In the genomic region with DNA sequence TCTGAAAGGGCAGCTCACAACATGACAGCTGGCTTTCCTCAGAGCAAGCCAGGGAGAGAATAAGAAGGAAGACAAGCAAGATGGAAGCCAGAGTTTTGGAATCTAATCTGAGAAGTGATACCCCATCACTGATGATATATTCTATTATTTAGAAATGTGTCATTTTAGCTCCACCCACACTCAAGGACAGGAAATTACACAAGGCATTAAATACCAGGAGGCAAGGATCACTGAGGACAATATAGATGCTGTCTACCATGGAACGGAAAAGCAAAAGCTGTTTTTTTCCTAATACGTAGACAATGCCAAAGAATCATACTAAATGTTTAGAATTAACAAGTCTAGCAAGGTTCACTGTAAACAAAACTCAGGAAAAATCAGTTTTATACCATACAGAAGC, we compare ENCODE assay signal across 16 cellular contexts.
A peak's percentile ranks its signal among the peaks of the same experiment; 100 is the strongest.
DNase-seq lines count a peak whose midpoint lies in the region; ATAC-seq, FAIRE-seq and TF ChIP-seq lines count a peak whose summit lies in the region.
"Had no signal": no experiment of that assay in that cellular context is flagged by ENCODE, and none has a peak within 500 bp of the region (broad histone marks: within the 10 kb centered on the region; RNA-seq: fewer than 3 reads in every experiment).

No MANE protein-coding gene starts in this region.

- FAIRE-seq in GM19239 (lab: Jason Lieb, UNC), result peak; percentile 35
- FAIRE-seq: GM12892 had no signal

- no peaks in the 10 kb centered on the region for H3K27me3 ChIP-seq in osteoblast (ENCODE audit: insufficient read depth, low read length)
- no peaks in the 10 kb centered on the region for H3K27me3 ChIP-seq in PC-9 (ENCODE audit: insufficient read depth, low read depth)

- H3K9me3 ChIP-seq in osteoblast (ENCODE audit: low read depth, low read length) (no peaks in the 10 kb centered on the region), PC-9 (ENCODE audit: insufficient read depth, low read depth) (no peaks in the 10 kb centered on the region)
- H3K9me3 ChIP-seq: Caco-2 had no signal

- peaks cover 20% of the 10 kb centered on the region for H3K9me3 Mint-ChIP-seq in chondrocyte (ENCODE audit: low read depth)
- H3K9me3 Mint-ChIP-seq: CD8-positive, alpha-beta memory T cell; IgD-negative memory B cell had no signal

- H3K36me3 ChIP-seq in osteoblast (ENCODE audit: insufficient read depth, low read length), result no peaks in the 10 kb centered on the region
- no peaks in the 10 kb centered on the region for H3K36me3 ChIP-seq in PC-9 (ENCODE audit: low read depth)

- CTCF ChIA-PET in HEK293T (lab: Yijun Ruan, JAX), result no interaction called here
- CTCF ChIA-PET in PC-9 (lab: Charles Lee), result no interaction called here

- POLR2A ChIA-PET in HEK293T (lab: Yijun Ruan, JAX), result no interaction called here
- POLR2A ChIA-PET in PC-9 (lab: Charles Lee; ENCODE audit: unreplicated experiment), result interaction anchor here (0.5 kb wide), 1 partner anchor 719 kb away, joined by 3 read pairs; no protein-coding TSS in a partner anchor

- no peaks in the 10 kb centered on the region for H4K20me1 ChIP-seq in osteoblast (ENCODE audit: insufficient read depth, low read length)
- no peaks in the 10 kb centered on the region for H4K20me1 ChIP-seq in PC-9 (ENCODE audit: insufficient read depth)

- H3K4me2 ChIP-seq in osteoblast (ENCODE audit: insufficient read depth, low read length), result no peak overlapping the region
- no peak overlapping the region for H3K4me2 ChIP-seq in PC-9

- no TSS peak for BruUV-seq in PC-9 (replicated peaks; lab: Mats Ljungman, UMichigan)

- no peaks in the 10 kb centered on the region for H3K79me2 ChIP-seq in osteoblast (ENCODE audit: insufficient read depth, low read length)
- no peaks in the 10 kb centered on the region for H3K79me2 ChIP-seq in PC-9 (ENCODE audit: low read depth)

- intact Hi-C loops in left colon (cut with DNase I, micrococcal nuclease) (no loop called here), PC-9 (cut with micrococcal nuclease; ENCODE audit: unreplicated experiment) (no loop called here)

- DNase-seq in GM19239 (ENCODE audit: insufficient read length, low spot score) (no peak), chondrocyte (ENCODE audit: low spot score) (no peak), left colon (no peak), osteoblast (ENCODE audit: insufficient read length, low spot score, missing footprints) (no peak), HEK293T (ENCODE audit: extremely low spot score) (no peak), HT-29 (ENCODE audit: low spot score) (no peak), PC-9 (no peak)
- DNase-seq in activated naive CD4-positive, alpha-beta T cell (lab: John Stamatoyannopoulos, UW), result no peak
- DNase-seq: Caco-2; CD8-positive, alpha-beta memory T cell; DND-41; GDM1; HCEC 1CT had no signal

- H3K4me1 Mint-ChIP-seq in chondrocyte (ENCODE audit: low read depth), result peaks cover 40% of the 10 kb centered on the region

- peak; percentile 63 for ATAC-seq in left colon

- no peaks in the 10 kb centered on the region for H3F3A ChIP-seq in PC-9 (ENCODE audit: insufficient read depth, low read depth)

- no peaks in the 10 kb centered on the region for H3K36me3 Mint-ChIP-seq in chondrocyte (ENCODE audit: low read depth)
- H3K36me3 Mint-ChIP-seq: CD8-positive, alpha-beta memory T cell; IgD-negative memory B cell had no signal

- TF ChIP-seq CTCF in chondrocyte (IDR thresholded peaks at IDR 0.05), result no peak
- TF ChIP-seq CTCF in osteoblast (IDR thresholded peaks at IDR 0.05; ENCODE audit: extremely low read depth, low read depth, low read length), result no peak
- TF ChIP-seq CTCF in PC-9 (conservative IDR thresholded peaks at IDR 0.05), result no peak

- H3K4me1 ChIP-seq in osteoblast (ENCODE audit: insufficient read depth, low read length) (no peaks in the 10 kb centered on the region), PC-9 (replicated peaks; ENCODE audit: insufficient read depth) (no peaks in the 10 kb centered on the region)
- H3K4me1 ChIP-seq: Caco-2 had no signal

- H2AFZ ChIP-seq in osteoblast (ENCODE audit: low read length) (peak overlapping the region; percentile 31), PC-9 (no peak overlapping the region)

- no peaks in the 10 kb centered on the region for H3K9me2 ChIP-seq in PC-9 (ENCODE audit: insufficient read depth)

- no peaks in the 10 kb centered on the region for H3K27me3 Mint-ChIP-seq in chondrocyte (ENCODE audit: low read depth)
- H3K27me3 Mint-ChIP-seq: CD8-positive, alpha-beta memory T cell; IgD-negative memory B cell had no signal

- peak overlapping the region; percentile 68 for H3K27ac Mint-ChIP-seq in chondrocyte (ENCODE audit: unreplicated experiment)
- H3K27ac Mint-ChIP-seq: IgD-negative memory B cell had no signal

- H3K4me3 Mint-ChIP-seq in chondrocyte (ENCODE audit: unreplicated experiment), result no peak overlapping the region
- H3K4me3 Mint-ChIP-seq: CD14-positive monocyte; CD8-positive, alpha-beta memory T cell; IgD-negative memory B cell had no signal

- H3K4me3 ChIP-seq in osteoblast (ENCODE audit: insufficient read depth, low read length) (no peak overlapping the region), PC-9 (no peak overlapping the region)

- H3K27ac ChIP-seq in osteoblast (ENCODE audit: low read depth, low read length) (no peak overlapping the region), PC-9 (no peak overlapping the region)

TF ChIP-seq in HEK293T, 16 proteins besides CTCF, POLR2A, EP300 and RAD21:
- TF ChIP-seq TARDBP (IDR thresholded peaks at IDR 0.05) (no peak), CTBP1 (IDR thresholded peaks at IDR 0.05; ENCODE audit: borderline replicate concordance) (no peak), FOXM1 (IDR thresholded peaks at IDR 0.05; ENCODE audit: borderline replicate concordance) (no peak), L3MBTL2 (conservative IDR thresholded peaks at IDR 0.05) (no peak), SP1 (IDR thresholded peaks at IDR 0.05) (no peak), FOXK2 (IDR thresholded peaks at IDR 0.05) (no peak), NFRKB (IDR thresholded peaks at IDR 0.05) (no peak), ELF4 (IDR thresholded peaks at IDR 0.05) (no peak), HDGF (IDR thresholded peaks at IDR 0.05; ENCODE audit: borderline replicate concordance) (no peak), ZNF384 (IDR thresholded peaks at IDR 0.05) (no peak), LEF1 (IDR thresholded peaks at IDR 0.05; ENCODE audit: borderline replicate concordance) (no peak), FOXA1 (IDR thresholded peaks at IDR 0.05) (no peak), SUZ12 (IDR thresholded peaks at IDR 0.05) (no peak), ARNT (IDR thresholded peaks at IDR 0.05) (no peak), BHLHE40 (IDR thresholded peaks at IDR 0.05; ENCODE audit: borderline replicate concordance) (no peak), PKNOX1 (IDR thresholded peaks at IDR 0.05) (no peak)
